22 cellular contexts compared by ENCODE assay signal in genomic region chr19:16406356-16406755, GRCh38.
DNase-seq lines count a peak whose midpoint lies in the region; ATAC-seq and TF ChIP-seq lines count a peak whose summit lies in the region.
"Had no signal": no experiment of that assay in that cellular context is flagged by ENCODE, and none has a peak within 500 bp of the region (broad histone marks: within the 10 kb centered on the region; RNA-seq: fewer than 3 reads in every experiment).

No MANE protein-coding gene starts in this region.

- intact Hi-C loops in CD14-positive monocyte (cut with micrococcal nuclease) (no loop called here), testis (cut with DNase I; ENCODE audit: low total_unique reads) (no loop called here)

- no peaks in the 10 kb centered on the region for H3K27me3 ChIP-seq in testis
- H3K27me3 ChIP-seq: BE2C; BLaER1 treated with 17β-estradiol and CSF1 and Interleukin-3, amounts not matched to agents 10 nM and 100 nM had no signal

- H3K4me3 ChIP-seq in testis: no peak overlapping the region
- H3K4me3 ChIP-seq in coronary artery: no peak overlapping the region
- H3K4me3 ChIP-seq: A549; BLaER1 treated with 17β-estradiol and CSF1 and Interleukin-3, amounts not matched to agents 10 nM and 100 nM; GM23248 had no signal

- H3K27ac ChIP-seq in testis: peak overlapping the region; percentile 18 to 73
- H3K27ac ChIP-seq in coronary artery: no peak overlapping the region
- H3K27ac ChIP-seq: A549, GM23248 had no signal

- H3K4me1 Mint-ChIP-seq in CD14-positive monocyte: peaks cover 5% of the 10 kb centered on the region
- peaks cover 10% of the 10 kb centered on the region for H3K4me1 Mint-ChIP-seq in glutamatergic neuron (ENCODE audit: low read depth, unreplicated experiment)
- no peaks in the 10 kb centered on the region for H3K4me1 Mint-ChIP-seq in neural crest cell

- H3K4me3 Mint-ChIP-seq in CD14-positive monocyte: no peak overlapping the region
- no peak overlapping the region for H3K4me3 Mint-ChIP-seq in glutamatergic neuron (ENCODE audit: unreplicated experiment)
- H3K4me3 Mint-ChIP-seq in neural crest cell: no peak overlapping the region
- H3K4me3 Mint-ChIP-seq: CD4-positive, alpha-beta memory T cell had no signal

- H3K36me3 ChIP-seq in testis (ENCODE audit: low read depth, missing control alignments): no peaks in the 10 kb centered on the region

- H3K9me3 ChIP-seq in testis: no peaks in the 10 kb centered on the region
- H3K9me3 ChIP-seq: A549; BE2C; BLaER1 treated with 17β-estradiol and CSF1 and Interleukin-3, amounts not matched to agents 10 nM and 100 nM had no signal

- H3K4me1 ChIP-seq in testis: peaks cover 32% of the 10 kb centered on the region
- H3K4me1 ChIP-seq: A549, BE2C had no signal

- H3K27ac Mint-ChIP-seq in CD14-positive monocyte: peak overlapping the region in 4 of 7 donors; percentile 8 to 48 (median 17)
- peak overlapping the region; percentile 67 for H3K27ac Mint-ChIP-seq in glutamatergic neuron (ENCODE audit: unreplicated experiment)
- H3K27ac Mint-ChIP-seq in neural crest cell (ENCODE audit: unreplicated experiment): peak overlapping the region; percentile 81

- H3K36me3 Mint-ChIP-seq in CD14-positive monocyte (peaks cover 82 to 96% of the 10 kb centered on the region in 2 donors), glutamatergic neuron (ENCODE audit: unreplicated experiment) (no peaks in the 10 kb centered on the region), neural crest cell (ENCODE audit: low read depth) (peaks cover 14% of the 10 kb centered on the region)

- H3K9me3 Mint-ChIP-seq in CD14-positive monocyte: no peaks in the 10 kb centered on the region
- H3K9me3 Mint-ChIP-seq in glutamatergic neuron (ENCODE audit: unreplicated experiment): peaks cover 3% of the 10 kb centered on the region
- no peaks in the 10 kb centered on the region for H3K9me3 Mint-ChIP-seq in neural crest cell
- H3K9me3 Mint-ChIP-seq: CD4-positive, alpha-beta memory T cell had no signal

- peak; percentile 44 for DNase-seq in CD14-positive monocyte (ENCODE audit: low spot score)
- no peak for DNase-seq in glutamatergic neuron
- no peak for DNase-seq in neural crest cell (ENCODE audit: low read depth, low spot score)
- DNase-seq in testis: no peak
- no peak for DNase-seq in coronary artery (ENCODE audit: low spot score)
- no peak for DNase-seq in activated CD4-positive, CD25-positive, alpha-beta regulatory T cell (lab: John Stamatoyannopoulos, UW)
- DNase-seq: 8988T; ACHN; AML-193; BE2C; Calu3; CD4-positive, alpha-beta memory T cell; COR-L47; DMS53; DMS79 treated with DMSO at 0.1 percent for 48 hours; GF-D8; GM23248; H7; HCEC 1CT had no signal

- WGBS in testis, 2 donors: 90 to 94% methylated on average over 2 to 8 of the region's 9 CpGs

- TF ChIP-seq CTCF in CD14-positive monocyte (IDR thresholded peaks at IDR 0.05) (no peak), glutamatergic neuron (IDR thresholded peaks at IDR 0.05; ENCODE audit: partially characterized antibody, unreplicated experiment) (no peak), neural crest cell (conservative IDR thresholded peaks at IDR 0.05) (no peak), testis (IDR thresholded peaks at IDR 0.05) (no peak), coronary artery (IDR thresholded peaks at IDR 0.05) (no peak)

- no peak for ATAC-seq in GM18498 (IDR thresholded peaks at IDR 0.05; ENCODE audit: unreplicated experiment)
- ATAC-seq: A549 had no signal

- no peak for TF ChIP-seq POLR2A in testis (IDR thresholded peaks at IDR 0.05)

- H3K27me3 Mint-ChIP-seq in CD14-positive monocyte (ENCODE audit: low read depth in 3 of 3) (peaks cover 0 to 1% (median 0%) of the 10 kb centered on the region in 3 donors), glutamatergic neuron (ENCODE audit: unreplicated experiment) (peaks cover 2% of the 10 kb centered on the region), neural crest cell (ENCODE audit: low read depth) (no peaks in the 10 kb centered on the region)
- H3K27me3 Mint-ChIP-seq: CD4-positive, alpha-beta memory T cell had no signal

Comparison
In these comparisons a context has a peak if more than half of its experiments do, and no peak if none do; other contexts are left out.
1. H3K27ac Mint-ChIP-seq: peak in every context shown above with its lines; median percentile 81 in neural crest cell; 67 in glutamatergic neuron; 17 in CD14-positive monocyte.
2. H3K27ac ChIP-seq: peak in testis (2 of 2); none in coronary artery (0 of 2).